1 cellular context compared by ENCODE assay signal in the genomic region with DNA sequence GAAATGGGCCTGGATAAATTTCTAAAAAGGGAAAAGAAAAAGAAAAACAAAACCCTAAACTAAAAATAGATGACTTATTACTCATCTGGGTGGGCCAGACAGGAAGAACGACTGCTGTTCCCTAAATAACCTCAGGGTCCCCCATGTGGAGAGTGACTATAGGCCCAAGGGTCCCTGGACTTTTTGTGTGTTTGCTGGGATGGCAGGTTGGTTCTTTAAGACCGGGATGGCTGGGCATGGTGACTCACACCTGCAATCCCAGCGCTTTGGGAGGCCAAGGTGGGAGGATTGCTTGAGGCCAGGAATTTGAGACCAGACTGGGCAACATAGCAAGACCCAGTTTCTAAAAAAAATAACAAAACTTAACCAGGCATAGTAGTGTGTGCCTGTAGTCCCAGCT.
TF ChIP-seq lines count a peak whose summit lies in the region.

No MANE protein-coding gene starts in this region.

TF ChIP-seq in HepG2, 621 proteins besides CTCF, POLR2A, EP300 and RAD21 (continued from another document):
- TF ChIP-seq, protein P1, sequence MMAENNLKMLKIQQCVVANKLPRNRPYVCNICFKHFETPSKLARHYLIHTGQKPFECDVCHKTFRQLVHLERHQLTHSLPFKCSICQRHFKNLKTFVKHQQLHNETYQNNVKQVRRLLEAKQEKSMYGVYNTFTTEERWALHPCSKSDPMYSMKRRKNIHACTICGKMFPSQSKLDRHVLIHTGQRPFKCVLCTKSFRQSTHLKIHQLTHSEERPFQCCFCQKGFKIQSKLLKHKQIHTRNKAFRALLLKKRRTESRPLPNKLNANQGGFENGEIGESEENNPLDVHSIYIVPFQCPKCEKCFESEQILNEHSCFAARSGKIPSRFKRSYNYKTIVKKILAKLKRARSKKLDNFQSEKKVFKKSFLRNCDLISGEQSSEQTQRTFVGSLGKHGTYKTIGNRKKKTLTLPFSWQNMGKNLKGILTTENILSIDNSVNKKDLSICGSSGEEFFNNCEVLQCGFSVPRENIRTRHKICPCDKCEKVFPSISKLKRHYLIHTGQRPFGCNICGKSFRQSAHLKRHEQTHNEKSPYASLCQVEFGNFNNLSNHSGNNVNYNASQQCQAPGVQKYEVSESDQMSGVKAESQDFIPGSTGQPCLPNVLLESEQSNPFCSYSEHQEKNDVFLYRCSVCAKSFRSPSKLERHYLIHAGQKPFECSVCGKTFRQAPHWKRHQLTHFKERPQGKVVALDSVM (CRISPR knock-in tag; IDR thresholded peaks at IDR 0.05), result peak; percentile 39; the same call in 1 of the 2 replicates
